9 cellular contexts compared by ENCODE assay signal in the genomic region with DNA sequence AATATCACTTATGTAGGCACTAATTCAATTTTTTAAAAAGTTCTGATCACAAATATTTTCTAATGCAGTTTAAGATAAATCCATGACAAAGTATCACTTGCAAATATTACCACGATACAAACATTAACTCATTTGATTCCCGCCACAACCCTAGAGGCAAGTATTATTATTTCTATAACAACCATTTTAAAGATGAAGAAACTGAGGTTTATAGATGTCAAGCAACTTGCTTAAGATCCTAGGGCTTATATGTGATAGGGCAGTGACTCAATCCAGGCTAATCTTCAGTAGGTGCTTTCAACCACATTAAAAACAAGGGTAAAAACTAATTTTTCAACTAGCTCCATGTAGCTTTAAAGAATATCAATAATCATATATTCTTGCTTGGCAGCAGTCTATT. TPM values are rescaled to one million over a fixed set of nuclear protein-coding genes. Genes with fewer than 3 reads are reported as not detected.
DNase-seq lines count a peak whose midpoint lies in the region; ATAC-seq and TF ChIP-seq lines count a peak whose summit lies in the region.
"Had no signal": no experiment of that assay in that cellular context is flagged by ENCODE, and none has a peak within 500 bp of the region (broad histone marks: within the 10 kb centered on the region; RNA-seq: fewer than 3 reads in every experiment).

No MANE protein-coding gene starts in this region.

- peaks cover 23% of the 10 kb centered on the region for H3K4me1 Mint-ChIP-seq in GM23338

- peaks cover 1% of the 10 kb centered on the region for H3K9me3 ChIP-seq in RWPE2 (ENCODE audit: severe bottlenecking)

- peaks cover 13% of the 10 kb centered on the region for H3K36me3 Mint-ChIP-seq in GM23338 (ENCODE audit: low read depth)

- no peak overlapping the region for H3K27ac ChIP-seq in GM23338 (ENCODE audit: low read depth)
- no peak overlapping the region for H3K27ac ChIP-seq in RWPE2 (ENCODE audit: poor library complexity, severe bottlenecking)
- no peak overlapping the region for H3K27ac ChIP-seq in rectal smooth muscle tissue (ENCODE audit: low read depth, low read length)

- peaks cover 2% of the 10 kb centered on the region; the same call in 1 of the 2 replicates for H3F3A ChIP-seq in GM23338 (replicated peaks; ENCODE audit: low read depth)

- no peak overlapping the region for H2AFZ ChIP-seq in GM23338

- DNase-seq in GM23338 (ENCODE audit: low spot score) (no peak), RWPE2 (ENCODE audit: low spot score) (no peak), epithelial cell of proximal tubule (ENCODE audit: low read depth) (no peak), NOMO-1 treated with DMSO at 0.1 percent for 48 hours (lab: John Stamatoyannopoulos, UW; ENCODE audit: unreplicated experiment) (no peak), NK-92 (lab: John Stamatoyannopoulos, UW; ENCODE audit: unreplicated experiment) (no peak), NOMO-1 (lab: John Stamatoyannopoulos, UW; ENCODE audit: unreplicated experiment in 2 of 2) (no peak)
- DNase-seq: T-helper 9 cell had no signal

- peaks cover 41% of the 10 kb centered on the region for H4K20me1 ChIP-seq in GM23338 (replicated peaks; ENCODE audit: insufficient read depth)

- peak overlapping the region; percentile 88 for H3K4me2 ChIP-seq in GM23338

- H3K9me2 ChIP-seq in GM23338 (ENCODE audit: insufficient read depth), result no peaks in the 10 kb centered on the region

- H3K4me1 ChIP-seq in GM23338 (ENCODE audit: insufficient read depth), result peaks cover 29% of the 10 kb centered on the region
- H3K4me1 ChIP-seq in RWPE2 (ENCODE audit: insufficient read depth, poor library complexity, severe bottlenecking), result peaks cover 8% of the 10 kb centered on the region
- peaks cover 5% of the 10 kb centered on the region for H3K4me1 ChIP-seq in rectal smooth muscle tissue (ENCODE audit: control insufficient read depth, insufficient read depth, low read length)

- H3K4me3 ChIP-seq in GM23338 (peak overlapping the region; percentile 64), RWPE2 (ENCODE audit: severe bottlenecking) (peak overlapping the region; percentile 76), epithelial cell of proximal tubule (ENCODE audit: low read depth, low read length) (peak overlapping the region; percentile 88), rectal smooth muscle tissue (ENCODE audit: low read length) (peak overlapping the region; percentile 98)

- H3K9me3 Mint-ChIP-seq in GM23338, result no peaks in the 10 kb centered on the region

- no peak overlapping the region for H3K27ac Mint-ChIP-seq in GM23338

- H3K27me3 ChIP-seq in GM23338 (ENCODE audit: insufficient read depth) (no peaks in the 10 kb centered on the region), RWPE2 (ENCODE audit: insufficient read depth, poor library complexity, severe bottlenecking) (no peaks in the 10 kb centered on the region), rectal smooth muscle tissue (ENCODE audit: control insufficient read depth, insufficient read depth, low read length) (no peaks in the 10 kb centered on the region)

- peak overlapping the region; percentile 92 for H3K4me3 Mint-ChIP-seq in GM23338

- no peak for TF ChIP-seq CTCF in GM23338 (conservative IDR thresholded peaks at IDR 0.05; ENCODE audit: low read depth in 2 of 2)
- no peak for TF ChIP-seq CTCF in RWPE2 (IDR thresholded peaks at IDR 0.05; ENCODE audit: poor library complexity, severe bottlenecking)
- TF ChIP-seq CTCF in epithelial cell of proximal tubule (conservative IDR thresholded peaks at IDR 0.05; ENCODE audit: low read depth, low read length), result no peak

- no peak overlapping the region for H3K9ac ChIP-seq in rectal smooth muscle tissue (ENCODE audit: low read length)

- no peaks in the 10 kb centered on the region for H3K27me3 Mint-ChIP-seq in GM23338 (ENCODE audit: insufficient read depth, low read depth, poor library complexity)

- peaks cover 79% of the 10 kb centered on the region for H3K79me2 ChIP-seq in GM23338 (replicated peaks; ENCODE audit: insufficient read depth)

- H3K36me3 ChIP-seq in GM23338 (ENCODE audit: insufficient read depth) (no peaks in the 10 kb centered on the region; the same call in 1 of the 2 replicates), RWPE2 (ENCODE audit: low read depth) (peaks cover 32% of the 10 kb centered on the region), rectal smooth muscle tissue (ENCODE audit: control insufficient read depth, insufficient read depth, low read length) (no peaks in the 10 kb centered on the region)

- ATAC-seq in GM23338 (no peak), RWPE2 (ENCODE audit: low read depth) (no peak), GM18909 (IDR thresholded peaks at IDR 0.05; ENCODE audit: poor library complexity, unreplicated experiment) (no peak)

TF ChIP-seq in GM23338, 12 proteins besides CTCF, POLR2A, EP300 and RAD21:
- TF ChIP-seq POLR2AphosphoS5 (IDR thresholded peaks at IDR 0.05; ENCODE audit: low read depth) (no peak), EZH2phosphoT487 (IDR thresholded peaks at IDR 0.05; ENCODE audit: unreplicated experiment) (no peak), JUNB (IDR thresholded peaks at IDR 0.05; ENCODE audit: unreplicated experiment) (no peak), EZH2 (IDR thresholded peaks at IDR 0.05; ENCODE audit: low read depth, unreplicated experiment) (no peak), ZNF114 (CRISPR knock-in tag; IDR thresholded peaks at IDR 0.05) (no peak)
- TF ChIP-seq, protein P1, sequence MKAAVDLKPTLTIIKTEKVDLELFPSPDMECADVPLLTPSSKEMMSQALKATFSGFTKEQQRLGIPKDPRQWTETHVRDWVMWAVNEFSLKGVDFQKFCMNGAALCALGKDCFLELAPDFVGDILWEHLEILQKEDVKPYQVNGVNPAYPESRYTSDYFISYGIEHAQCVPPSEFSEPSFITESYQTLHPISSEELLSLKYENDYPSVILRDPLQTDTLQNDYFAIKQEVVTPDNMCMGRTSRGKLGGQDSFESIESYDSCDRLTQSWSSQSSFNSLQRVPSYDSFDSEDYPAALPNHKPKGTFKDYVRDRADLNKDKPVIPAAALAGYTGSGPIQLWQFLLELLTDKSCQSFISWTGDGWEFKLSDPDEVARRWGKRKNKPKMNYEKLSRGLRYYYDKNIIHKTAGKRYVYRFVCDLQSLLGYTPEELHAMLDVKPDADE (IDR thresholded peaks at IDR 0.05), result no peak

RNA-seq across cellular contexts. Expression of a gene that starts 1.7 kb away (rescaled TPM):
- 45.1 and 52.9 TPM in 2 replicates for total RNA-seq in GM23338 (2014; rRNA removed; shearing (Covaris generic))
- 41.7 and 48.0 TPM in 2 replicates for polyA plus RNA-seq in GM23338 (2016; fragmentation: Nextera tagmentation; extraction: Ambion mirVana)
- 40.6 and 44.9 TPM in 2 replicates for total RNA-seq in epithelial cell of proximal tubule
